In the genomic region with DNA sequence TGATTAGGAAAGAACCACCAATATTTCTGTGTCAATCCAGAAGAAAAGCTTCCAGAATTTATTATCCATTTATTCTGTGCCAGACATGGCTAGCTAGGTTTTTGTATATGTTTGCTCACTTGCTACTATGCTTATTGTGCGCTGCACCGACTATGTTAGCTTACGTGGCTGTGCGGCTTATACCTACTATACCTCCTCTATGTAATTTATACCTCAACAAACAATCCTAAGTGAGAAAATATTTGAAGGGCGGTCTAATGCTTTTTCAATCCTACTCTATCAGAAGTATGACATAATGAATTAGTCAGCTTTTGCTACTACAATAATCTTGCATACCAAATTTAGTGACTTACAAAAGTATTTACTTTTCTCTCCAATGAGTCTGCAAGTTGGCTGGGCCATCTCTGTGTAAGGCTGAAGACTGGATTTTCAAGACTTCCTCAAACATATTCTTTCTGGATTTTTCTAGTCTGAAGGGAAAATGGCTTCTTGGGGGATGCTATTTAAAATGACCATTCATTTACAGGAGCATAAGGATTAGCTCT, we compare ENCODE assay signal across 1 cellular context.
TF ChIP-seq lines count a peak whose summit lies in the region.

No MANE protein-coding gene starts in this region.

TF ChIP-seq in H1, 55 proteins besides CTCF, POLR2A, EP300 and RAD21 (continued from another document):
- no peak for TF ChIP-seq ZNF274 (IDR thresholded peaks at IDR 0.05; ENCODE audit: borderline replicate concordance, extremely low read depth, low read length)
- TF ChIP-seq NANOG (IDR thresholded peaks at IDR 0.05; ENCODE audit: insufficient read depth, low read depth, low read length, poor library complexity, severe bottlenecking) = no peak
- TF ChIP-seq SP4 (IDR thresholded peaks at IDR 0.05; ENCODE audit: low read length) = no peak
